19 cellular contexts compared by ENCODE assay signal in genomic region chr6:163947276-163947675, GRCh38.
DNase-seq lines count a peak whose midpoint lies in the region; ATAC-seq and TF ChIP-seq lines count a peak whose summit lies in the region.
"Had no signal": no experiment of that assay in that cellular context is flagged by ENCODE, and none has a peak within 500 bp of the region (broad histone marks: within the 10 kb centered on the region; RNA-seq: fewer than 3 reads in every experiment).

No MANE protein-coding gene starts in this region.

- H3K4me1 ChIP-seq in gastroesophageal sphincter: peaks cover 0 to 25% (median 6%) of the 10 kb centered on the region in 3 donors
- H3K4me1 ChIP-seq in sigmoid colon: peaks cover 0 to 7% (median 0%) of the 10 kb centered on the region in 4 donors
- peaks cover 0 to 12% (median 7%) of the 10 kb centered on the region in 4 donors for H3K4me1 ChIP-seq in tibial artery
- no peaks in the 10 kb centered on the region for H3K4me1 ChIP-seq in spleen
- H3K4me1 ChIP-seq: Caco-2 had no signal

- H3K27ac ChIP-seq in angular gyrus (ENCODE audit: low read depth, low read length): peak overlapping the region; percentile 69
- H3K27ac ChIP-seq in gastroesophageal sphincter: peak overlapping the region in 3 of 4 donors; percentile 42 to 59 (median 56)
- H3K27ac ChIP-seq in sigmoid colon: peak overlapping the region; percentile 34 to 56 (median 52)
- H3K27ac ChIP-seq in tibial artery: no peak overlapping the region
- no peak overlapping the region for H3K27ac ChIP-seq in spleen
- H3K27ac ChIP-seq: GM23248 had no signal

- intact Hi-C loops in sigmoid colon (cut with DNase I): no loop called here
- intact Hi-C loops in tibial artery (cut with DNase I; ENCODE audit: low total_unique reads): loop anchor here (10.0 kb wide), 1 partner anchor 772 kb away; no protein-coding TSS in a partner anchor
- intact Hi-C loops in spleen (cut with DNase I; ENCODE audit: low total_unique reads): no loop called here

- H3K9me3 ChIP-seq in gastroesophageal sphincter (no peaks in the 10 kb centered on the region), sigmoid colon (no peaks in the 10 kb centered on the region), tibial artery (no peaks in the 10 kb centered on the region), spleen (no peaks in the 10 kb centered on the region)
- H3K9me3 ChIP-seq: Caco-2 had no signal

- H3K4me3 ChIP-seq in gastroesophageal sphincter (no peak overlapping the region), sigmoid colon (no peak overlapping the region), tibial artery (no peak overlapping the region), spleen (no peak overlapping the region)
- H3K4me3 ChIP-seq: GM23248 had no signal

- ATAC-seq in gastroesophageal sphincter: no peak

- H3K36me3 ChIP-seq in gastroesophageal sphincter (no peaks in the 10 kb centered on the region), sigmoid colon (no peaks in the 10 kb centered on the region), tibial artery (no peaks in the 10 kb centered on the region), spleen (no peaks in the 10 kb centered on the region)

- WGBS in gastroesophageal sphincter (ENCODE audit: low coverage in 1 of 2), 2 donors: 87 to 93% methylated on average over 2 to 3 of the region's 3 CpGs
- WGBS in sigmoid colon, 2 donors: 88 to 90% methylated on average over 3 of the region's 3 CpGs
- 89 to 98% (median 94%) methylated on average over 3 of the region's 3 CpGs for WGBS in spleen, 5 donors

- TF ChIP-seq CTCF in gastroesophageal sphincter (IDR thresholded peaks at IDR 0.05): no peak
- TF ChIP-seq CTCF in sigmoid colon (IDR thresholded peaks at IDR 0.05): no peak
- no peak for TF ChIP-seq CTCF in tibial artery (IDR thresholded peaks at IDR 0.05)
- no peak for TF ChIP-seq CTCF in spleen (IDR thresholded peaks at IDR 0.05 in 8 of 11, conservative IDR thresholded peaks at IDR 0.05 in 3 of 11)

- no peak for TF ChIP-seq EP300 in gastroesophageal sphincter (IDR thresholded peaks at IDR 0.05)
- TF ChIP-seq EP300 in sigmoid colon (IDR thresholded peaks at IDR 0.05): no peak

- DNase-seq in Ammon's horn (ENCODE audit: low spot score) (peak; percentile 25), sigmoid colon (no peak), islet precursor cell (no peak), NCI-H128 (lab: John Stamatoyannopoulos, UW; ENCODE audit: unreplicated experiment) (no peak), tibial artery (no peak), spleen (no peak)
- DNase-seq: Caco-2; CD4-positive, alpha-beta T cell; GF-D8; GM23248; HCEC 1CT; KBM-7; MV-4-11; NCI-H1417 treated with DMSO at 0.1 percent for 48 hours; NCI-H187 treated with DMSO at 0.1 percent for 48 hours; NCI-H446; NCI-H526 treated with DMSO at 0.1 percent for 48 hours had no signal

- TF ChIP-seq POLR2A in gastroesophageal sphincter (IDR thresholded peaks at IDR 0.05): no peak
- no peak for TF ChIP-seq POLR2A in sigmoid colon (IDR thresholded peaks at IDR 0.05)
- TF ChIP-seq POLR2A in spleen (IDR thresholded peaks at IDR 0.05): no peak

- H3K27me3 ChIP-seq in gastroesophageal sphincter (peaks cover under 1% of the 10 kb centered on the region), sigmoid colon (peaks cover 0 to 10% (median 0%) of the 10 kb centered on the region in 3 donors), tibial artery (no peaks in the 10 kb centered on the region), spleen (replicated peaks in 1 of 7) (peaks cover 0 to 22% (median 0%) of the 10 kb centered on the region in 7 donors)

Comparison
In these comparisons a context has a peak if more than half of its experiments do, and no peak if none do; other contexts are left out.
1. H3K27ac ChIP-seq: peak in angular gyrus (single experiment), gastroesophageal sphincter (3 of 4) and sigmoid colon (4 of 4); none in tibial artery (0 of 2) and spleen (0 of 8).